ENCODE assay signal across 1 cellular context in the genomic region with DNA sequence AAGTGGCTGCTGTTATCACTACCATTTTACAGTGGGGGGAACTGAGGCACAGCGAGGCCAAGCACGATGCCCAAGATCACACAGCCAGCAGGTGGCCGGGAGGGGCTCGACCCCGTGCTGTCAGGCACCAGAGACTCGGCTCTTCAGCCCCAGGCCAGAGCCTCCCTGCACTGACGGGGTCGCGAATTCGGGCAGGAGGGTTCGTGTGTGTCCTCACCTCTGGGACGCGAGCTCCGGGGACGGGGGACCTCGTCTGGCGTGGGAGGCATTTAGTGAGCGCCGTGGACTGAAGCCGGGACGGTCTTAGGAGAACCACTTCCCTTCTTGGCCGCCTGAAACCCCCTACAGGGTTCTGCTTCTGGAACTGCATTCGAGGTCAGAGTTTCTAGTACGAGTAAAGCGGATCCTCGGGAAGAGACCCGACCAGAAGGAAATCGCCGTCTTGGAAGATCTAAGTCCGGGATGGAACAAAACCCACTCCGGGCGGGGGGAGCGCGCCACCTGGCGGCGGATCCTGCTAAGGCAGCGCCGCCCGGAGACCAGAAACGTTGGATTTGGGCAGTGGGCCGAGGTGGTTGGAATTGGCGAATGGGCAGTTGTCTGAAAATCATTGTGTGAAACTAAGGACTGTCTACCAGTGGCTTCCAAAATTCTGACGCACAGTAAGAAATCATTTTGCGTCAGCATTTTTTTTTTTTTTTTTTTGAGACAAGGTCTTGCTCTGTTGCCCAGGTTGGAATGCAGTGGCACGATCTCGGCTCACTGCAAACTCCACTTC.
TF ChIP-seq lines count a peak whose summit lies in the region.

No MANE protein-coding gene starts in this region.

TF ChIP-seq in HEK293, 187 proteins besides CTCF, POLR2A, EP300 and RAD21 (continued from another document and continues in another):
- TF ChIP-seq, protein P1, sequence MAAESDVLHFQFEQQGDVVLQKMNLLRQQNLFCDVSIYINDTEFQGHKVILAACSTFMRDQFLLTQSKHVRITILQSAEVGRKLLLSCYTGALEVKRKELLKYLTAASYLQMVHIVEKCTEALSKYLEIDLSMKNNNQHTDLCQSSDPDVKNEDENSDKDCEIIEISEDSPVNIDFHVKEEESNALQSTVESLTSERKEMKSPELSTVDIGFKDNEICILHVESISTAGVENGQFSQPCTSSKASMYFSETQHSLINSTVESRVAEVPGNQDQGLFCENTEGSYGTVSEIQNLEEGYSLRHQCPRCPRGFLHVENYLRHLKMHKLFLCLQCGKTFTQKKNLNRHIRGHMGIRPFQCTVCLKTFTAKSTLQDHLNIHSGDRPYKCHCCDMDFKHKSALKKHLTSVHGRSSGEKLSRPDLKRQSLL (tag by site-specific recombination; IDR thresholded peaks at IDR 0.05): no peak
- no peak for TF ChIP-seq KLF8 (tag by site-specific recombination; IDR thresholded peaks at IDR 0.05)
- TF ChIP-seq ZNF518A (tag by site-specific recombination; conservative IDR thresholded peaks at IDR 0.05; ENCODE audit: low read depth): no peak
- TF ChIP-seq ZNF175 (tag by site-specific recombination; IDR thresholded peaks at IDR 0.05): no peak
- no peak for TF ChIP-seq ZNF202 (tag by site-specific recombination; IDR thresholded peaks at IDR 0.05; ENCODE audit: borderline replicate concordance)
- TF ChIP-seq ZNF600 (tag by site-specific recombination; IDR thresholded peaks at IDR 0.05): peak; percentile 93
- TF ChIP-seq, protein P2, sequence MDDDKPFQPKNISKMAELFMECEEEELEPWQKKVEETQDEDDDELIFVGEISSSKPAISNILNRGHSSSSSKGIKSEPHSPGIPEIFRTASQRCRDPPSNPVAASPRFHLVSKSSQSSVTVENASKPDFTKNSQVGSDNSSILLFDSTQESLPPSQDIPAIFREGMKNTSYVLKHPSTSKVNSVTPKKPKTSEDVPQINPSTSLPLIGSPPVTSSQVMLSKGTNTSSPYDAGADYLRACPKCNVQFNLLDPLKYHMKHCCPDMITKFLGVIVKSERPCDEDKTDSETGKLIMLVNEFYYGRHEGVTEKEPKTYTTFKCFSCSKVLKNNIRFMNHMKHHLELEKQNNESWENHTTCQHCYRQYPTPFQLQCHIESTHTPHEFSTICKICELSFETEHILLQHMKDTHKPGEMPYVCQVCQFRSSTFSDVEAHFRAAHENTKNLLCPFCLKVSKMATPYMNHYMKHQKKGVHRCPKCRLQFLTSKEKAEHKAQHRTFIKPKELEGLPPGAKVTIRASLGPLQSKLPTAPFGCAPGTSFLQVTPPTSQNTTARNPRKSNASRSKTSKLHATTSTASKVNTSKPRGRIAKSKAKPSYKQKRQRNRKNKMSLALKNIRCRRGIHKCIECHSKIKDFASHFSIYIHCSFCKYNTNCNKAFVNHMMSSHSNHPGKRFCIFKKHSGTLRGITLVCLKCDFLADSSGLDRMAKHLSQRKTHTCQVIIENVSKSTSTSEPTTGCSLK (tag by site-specific recombination; IDR thresholded peaks at IDR 0.05): no peak
- TF ChIP-seq ZSCAN18 (tag by site-specific recombination; IDR thresholded peaks at IDR 0.05): no peak
- TF ChIP-seq ZNF785 (tag by site-specific recombination; IDR thresholded peaks at IDR 0.05): no peak
- TF ChIP-seq ZNF677 (tag by site-specific recombination; IDR thresholded peaks at IDR 0.05): no peak
- TF ChIP-seq ZNF335 (tag by site-specific recombination; conservative IDR thresholded peaks at IDR 0.05): peak; percentile 49
- no peak for TF ChIP-seq ZNF701 (tag by site-specific recombination; IDR thresholded peaks at IDR 0.05)
- TF ChIP-seq ZNF114 (tag by site-specific recombination; IDR thresholded peaks at IDR 0.05): no peak
- TF ChIP-seq ZNF248 (tag by site-specific recombination; IDR thresholded peaks at IDR 0.05): no peak
- TF ChIP-seq ZNF274 (IDR thresholded peaks at IDR 0.05; ENCODE audit: low read length): no peak
- TF ChIP-seq ZNF274 (tag by site-specific recombination; IDR thresholded peaks at IDR 0.05; ENCODE audit: borderline replicate concordance): no peak
- TF ChIP-seq ZNF670 (tag by site-specific recombination; IDR thresholded peaks at IDR 0.05; ENCODE audit: low read depth): no peak
- TF ChIP-seq ZNF223 (tag by site-specific recombination; IDR thresholded peaks at IDR 0.05): no peak
- no peak for TF ChIP-seq SP3 (tag by site-specific recombination; IDR thresholded peaks at IDR 0.05)
- TF ChIP-seq, protein P3, sequence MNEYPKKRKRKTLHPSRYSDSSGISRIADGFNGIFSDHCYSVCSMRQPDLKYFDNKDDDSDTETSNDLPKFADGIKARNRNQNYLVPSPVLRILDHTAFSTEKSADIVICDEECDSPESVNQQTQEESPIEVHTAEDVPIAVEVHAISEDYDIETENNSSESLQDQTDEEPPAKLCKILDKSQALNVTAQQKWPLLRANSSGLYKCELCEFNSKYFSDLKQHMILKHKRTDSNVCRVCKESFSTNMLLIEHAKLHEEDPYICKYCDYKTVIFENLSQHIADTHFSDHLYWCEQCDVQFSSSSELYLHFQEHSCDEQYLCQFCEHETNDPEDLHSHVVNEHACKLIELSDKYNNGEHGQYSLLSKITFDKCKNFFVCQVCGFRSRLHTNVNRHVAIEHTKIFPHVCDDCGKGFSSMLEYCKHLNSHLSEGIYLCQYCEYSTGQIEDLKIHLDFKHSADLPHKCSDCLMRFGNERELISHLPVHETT (tag by site-specific recombination; IDR thresholded peaks at IDR 0.05): no peak
- no peak for TF ChIP-seq YY1 (tag by site-specific recombination; IDR thresholded peaks at IDR 0.05)
- no peak for TF ChIP-seq ZNF24 (tag by site-specific recombination; IDR thresholded peaks at IDR 0.05)
- no peak for TF ChIP-seq SP2 (tag by site-specific recombination; IDR thresholded peaks at IDR 0.05)
- no peak for TF ChIP-seq ZNF621 (tag by site-specific recombination; IDR thresholded peaks at IDR 0.05)
- TF ChIP-seq ZNF548 (tag by site-specific recombination; IDR thresholded peaks at IDR 0.05): no peak
- no peak for TF ChIP-seq ZNF747 (tag by site-specific recombination; IDR thresholded peaks at IDR 0.05)
- no peak for TF ChIP-seq ZNF549 (tag by site-specific recombination; IDR thresholded peaks at IDR 0.05)
- TF ChIP-seq ZNF19 (tag by site-specific recombination; IDR thresholded peaks at IDR 0.05; ENCODE audit: low read depth): no peak
- TF ChIP-seq TRIM28 (IDR thresholded peaks at IDR 0.05; ENCODE audit: borderline replicate concordance, low read length): no peak
- no peak for TF ChIP-seq ZNF416 (tag by site-specific recombination; IDR thresholded peaks at IDR 0.05)
- no peak for TF ChIP-seq ZNF311 (tag by site-specific recombination; IDR thresholded peaks at IDR 0.05; ENCODE audit: borderline replicate concordance)
- no peak for TF ChIP-seq ZNF664 (tag by site-specific recombination; IDR thresholded peaks at IDR 0.05)
- no peak for TF ChIP-seq ZNF791 (tag by site-specific recombination; IDR thresholded peaks at IDR 0.05)
- TF ChIP-seq ZFP3 (tag by site-specific recombination; IDR thresholded peaks at IDR 0.05; ENCODE audit: low read depth): no peak
- TF ChIP-seq ZNF433 (tag by site-specific recombination; IDR thresholded peaks at IDR 0.05; ENCODE audit: low read depth): no peak
- no peak for TF ChIP-seq ZNF837 (tag by site-specific recombination; IDR thresholded peaks at IDR 0.05)
- no peak for TF ChIP-seq ZNF146 (tag by site-specific recombination; IDR thresholded peaks at IDR 0.05)
- TF ChIP-seq ZNF148 (tag by site-specific recombination; IDR thresholded peaks at IDR 0.05; ENCODE audit: borderline replicate concordance): no peak
- TF ChIP-seq ZNF488 (tag by site-specific recombination; IDR thresholded peaks at IDR 0.05): no peak
- TF ChIP-seq, protein P4, sequence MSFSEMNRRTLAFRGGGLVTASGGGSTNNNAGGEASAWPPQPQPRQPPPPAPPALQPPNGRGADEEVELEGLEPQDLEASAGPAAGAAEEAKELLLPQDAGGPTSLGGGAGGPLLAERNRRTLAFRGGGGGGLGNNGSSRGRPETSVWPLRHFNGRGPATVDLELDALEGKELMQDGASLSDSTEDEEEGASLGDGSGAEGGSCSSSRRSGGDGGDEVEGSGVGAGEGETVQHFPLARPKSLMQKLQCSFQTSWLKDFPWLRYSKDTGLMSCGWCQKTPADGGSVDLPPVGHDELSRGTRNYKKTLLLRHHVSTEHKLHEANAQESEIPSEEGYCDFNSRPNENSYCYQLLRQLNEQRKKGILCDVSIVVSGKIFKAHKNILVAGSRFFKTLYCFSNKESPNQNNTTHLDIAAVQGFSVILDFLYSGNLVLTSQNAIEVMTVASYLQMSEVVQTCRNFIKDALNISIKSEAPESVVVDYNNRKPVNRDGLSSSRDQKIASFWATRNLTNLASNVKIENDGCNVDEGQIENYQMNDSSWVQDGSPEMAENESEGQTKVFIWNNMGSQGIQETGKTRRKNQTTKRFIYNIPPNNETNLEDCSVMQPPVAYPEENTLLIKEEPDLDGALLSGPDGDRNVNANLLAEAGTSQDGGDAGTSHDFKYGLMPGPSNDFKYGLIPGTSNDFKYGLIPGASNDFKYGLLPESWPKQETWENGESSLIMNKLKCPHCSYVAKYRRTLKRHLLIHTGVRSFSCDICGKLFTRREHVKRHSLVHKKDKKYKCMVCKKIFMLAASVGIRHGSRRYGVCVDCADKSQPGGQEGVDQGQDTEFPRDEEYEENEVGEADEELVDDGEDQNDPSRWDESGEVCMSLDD (tag by site-specific recombination; IDR thresholded peaks at IDR 0.05): no peak; the same call in 1 of the 2 replicates
- no peak for TF ChIP-seq ZNF140 (tag by site-specific recombination; IDR thresholded peaks at IDR 0.05)
- TF ChIP-seq ZNF768 (tag by site-specific recombination; IDR thresholded peaks at IDR 0.05): peak; percentile 94
- TF ChIP-seq ZNF560 (tag by site-specific recombination; IDR thresholded peaks at IDR 0.05; ENCODE audit: borderline replicate concordance): no peak
- TF ChIP-seq ZNF658 (tag by site-specific recombination; IDR thresholded peaks at IDR 0.05): no peak
- TF ChIP-seq ZBTB48 (tag by site-specific recombination; IDR thresholded peaks at IDR 0.05): no peak
